Comparison of ENCODE assay signal across 13 cellular contexts in the genomic region with DNA sequence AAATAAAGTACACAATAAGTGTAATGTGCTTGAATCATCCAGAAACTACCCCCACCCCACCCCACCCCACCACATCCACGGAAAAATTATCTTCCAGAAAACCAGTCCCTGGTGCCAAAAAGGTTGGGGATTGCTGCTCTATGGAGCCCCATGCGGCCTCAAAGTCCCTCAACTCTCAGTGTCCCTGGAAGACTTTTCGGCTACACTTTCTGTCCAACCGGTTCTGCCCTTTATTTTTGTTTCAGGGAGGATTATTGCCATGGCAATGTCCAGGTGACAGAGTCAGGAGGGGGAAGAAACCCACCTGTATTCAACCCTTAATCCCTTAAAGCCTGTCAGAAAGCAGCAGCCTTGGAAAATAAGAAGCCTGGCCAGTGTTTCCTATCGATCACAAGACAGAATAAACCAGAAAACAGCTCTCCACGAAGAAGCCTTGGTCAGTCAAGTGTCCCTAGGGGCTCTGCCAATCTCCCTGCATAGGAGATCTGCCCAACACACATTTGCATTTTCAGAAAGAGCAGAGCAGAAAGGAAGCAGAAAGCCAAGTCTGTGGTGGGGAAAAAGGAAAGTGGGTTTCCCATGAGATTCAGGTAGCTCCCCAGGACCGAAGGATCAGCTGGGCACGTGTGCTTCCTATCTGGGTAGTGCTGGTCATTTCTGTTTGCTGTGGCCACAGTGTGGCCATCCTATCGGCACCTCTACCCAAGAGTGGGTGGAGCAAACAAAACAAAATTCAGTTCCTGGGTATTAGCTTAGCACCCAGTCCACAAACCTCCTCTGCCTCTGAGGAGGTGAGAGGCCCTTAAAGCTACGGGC.
A peak's percentile ranks its signal among the peaks of the same experiment; 100 is the strongest.
DNase-seq lines count a peak whose midpoint lies in the region; ATAC-seq and TF ChIP-seq lines count a peak whose summit lies in the region.
"Had no signal": no experiment of that assay in that cellular context is flagged by ENCODE, and none has a peak within 500 bp of the region (broad histone marks: within the 10 kb centered on the region; RNA-seq: fewer than 3 reads in every experiment).

No MANE protein-coding gene starts in this region.

- no peak overlapping the region for H2AFZ ChIP-seq in PC-9

- TF ChIP-seq CTCF in PC-9 (conservative IDR thresholded peaks at IDR 0.05): no peak

- H3K79me2 ChIP-seq in PC-9 (ENCODE audit: low read depth): peaks cover 92% of the 10 kb centered on the region

- no peaks in the 10 kb centered on the region for H3K9me2 ChIP-seq in PC-9 (ENCODE audit: insufficient read depth)

- intact Hi-C loops in PC-9 (cut with micrococcal nuclease; ENCODE audit: unreplicated experiment): loop anchor here (2.0 kb wide), 2 partner anchors 125 to 253 kb away; no protein-coding TSS in a partner anchor

- ATAC-seq in GM18511 (IDR thresholded peaks at IDR 0.05; ENCODE audit: unreplicated experiment) (peak; percentile 35), GM21825 (IDR thresholded peaks at IDR 0.05; ENCODE audit: unreplicated experiment) (peak; percentile 36), HG02885 (IDR thresholded peaks at IDR 0.05; ENCODE audit: poor library complexity, unreplicated experiment) (no peak)

- H3K27ac ChIP-seq in PC-9: peak overlapping the region; percentile 100
- H3K27ac ChIP-seq: SJSA1 had no signal

- peak overlapping the region; percentile 1; the same call in 1 of the 2 replicates for H3K4me2 ChIP-seq in PC-9

- H3K4me1 ChIP-seq in PC-9 (replicated peaks; ENCODE audit: insufficient read depth): peaks cover 95% of the 10 kb centered on the region

- H3K27me3 ChIP-seq in PC-9 (ENCODE audit: insufficient read depth, low read depth): no peaks in the 10 kb centered on the region
- H3K27me3 ChIP-seq: SJSA1 had no signal

- H4K20me1 ChIP-seq in PC-9 (ENCODE audit: insufficient read depth): no peaks in the 10 kb centered on the region

- CTCF ChIA-PET in PC-9 (lab: Charles Lee): no interaction called here

- no peaks in the 10 kb centered on the region for H3K36me3 ChIP-seq in PC-9 (ENCODE audit: low read depth)
- H3K36me3 ChIP-seq: SJSA1 had no signal

- no peak overlapping the region for H3K4me3 ChIP-seq in PC-9
- H3K4me3 ChIP-seq: SJSA1 had no signal

- BruUV-seq in PC-9 (replicated peaks; lab: Mats Ljungman, UMichigan): no TSS peak

- DNase-seq in PC-9: peak in 1 of 2 experiments; percentile 59
- peak; percentile 24 for DNase-seq in midbrain (lab: John Stamatoyannopoulos, UW)
- no peak for DNase-seq in A172 (ENCODE audit: low spot score)
- DNase-seq in NCI-H774 (lab: John Stamatoyannopoulos, UW): no peak
- DNase-seq in ecto neural progenitor cell (ENCODE audit: low spot score): no peak
- DNase-seq: activated CD8-positive, alpha-beta memory T cell treated with anti-CD3 and anti-CD28 coated beads, Interleukin-2, amount 50 U/mL, for 4 hours; DND-41; NCI-H1092; NCI-H524 treated with DMSO at 0.1 percent for 48 hours had no signal

- H3K9me3 ChIP-seq in PC-9 (ENCODE audit: insufficient read depth, low read depth): no peaks in the 10 kb centered on the region
- H3K9me3 ChIP-seq: SJSA1 had no signal

- POLR2A ChIA-PET in PC-9 (lab: Charles Lee; ENCODE audit: unreplicated experiment): no interaction called here

- peaks cover 54% of the 10 kb centered on the region for H3F3A ChIP-seq in PC-9 (ENCODE audit: insufficient read depth, low read depth)
